In genomic region chr3:40624189-40624754, GRCh38 we compare ENCODE assay signal across 17 cellular contexts.
"Had no signal": no experiment of that assay in that cellular context is flagged by ENCODE, and none has a peak within 500 bp of the region (broad histone marks: within the 10 kb centered on the region; RNA-seq: fewer than 3 reads in every experiment).

No MANE protein-coding gene starts in this region.

- H3K27me3 ChIP-seq: right atrium auricular region, testis, vagina had no signal

- H3K36me3 ChIP-seq: right atrium auricular region, vagina had no signal

- H3K9me3 ChIP-seq: testis, vagina had no signal

- H3K4me1 ChIP-seq: right atrium auricular region, testis, vagina had no signal

- DNase-seq: activated CD4-positive, CD25-positive, alpha-beta regulatory T cell treated with anti-CD3 and anti-CD28 coated beads, Interleukin-2, amount 50 U/mL, for 72 hours; activated CD8-positive, alpha-beta memory T cell treated with anti-CD3 and anti-CD28 coated beads, Interleukin-2, amount 50 U/mL, for 4 hours; activated gamma-delta T cell treated with Interleukin-2 at 50 U/mL for 16 hours; activated naive CD4-positive, alpha-beta T cell treated with anti-CD3 and anti-CD28 coated beads, Interleukin-2, amount 50 U/mL, for 16 hours; activated T-cell treated with anti-CD3 and anti-CD28 coated beads, Interleukin-2, amount 50 U/mL, for 24 hours; amygdala; endodermal cell; foreskin fibroblast; hippocampal formation; kidney; nucleus accumbens; T-helper 9 cell; testis had no signal

- H3K4me3 ChIP-seq: right atrium auricular region, testis, vagina had no signal

- FAIRE-seq: kidney, TTC549 had no signal

- H3K27ac ChIP-seq: right atrium auricular region, testis, vagina, VCaP had no signal
